9 cellular contexts compared by ENCODE assay signal in genomic region chr1:200979574-200980451, GRCh38. TPM values are rescaled to one million over a fixed set of nuclear protein-coding genes. Genes with fewer than 3 reads are reported as not detected.
DNase-seq lines count a peak whose midpoint lies in the region; ATAC-seq, FAIRE-seq and TF ChIP-seq lines count a peak whose summit lies in the region.
"Had no signal": no experiment of that assay in that cellular context is flagged by ENCODE, and none has a peak within 500 bp of the region (broad histone marks: within the 10 kb centered on the region; RNA-seq: fewer than 3 reads in every experiment).

No MANE protein-coding gene starts in this region.

- ATAC-seq in HG03378 (IDR thresholded peaks at IDR 0.05; ENCODE audit: unreplicated experiment) (no peak), HG02938 (IDR thresholded peaks at IDR 0.05; ENCODE audit: unreplicated experiment) (no peak)

- FAIRE-seq in GM12892 (lab: Jason Lieb, UNC), result peak; percentile 86

- no peak for TF ChIP-seq POLR2A in GM12892 (IDR thresholded peaks at IDR 0.05; ENCODE audit: low read depth, low read length)

- H3K4me3 Mint-ChIP-seq in activated T-cell treated with anti-CD3 and anti-CD28 coated beads, Interleukin-2, amount 50 U/mL, for 24 hours, result no peak overlapping the region
- H3K4me3 Mint-ChIP-seq: nephron had no signal

- no peaks in the 10 kb centered on the region for H3K4me1 Mint-ChIP-seq in activated T-cell treated with anti-CD3 and anti-CD28 coated beads, Interleukin-2, amount 50 U/mL, for 24 hours (ENCODE audit: low read depth)
- H3K4me1 Mint-ChIP-seq: nephron had no signal

- H3K27me3 Mint-ChIP-seq in activated T-cell treated with anti-CD3 and anti-CD28 coated beads, Interleukin-2, amount 50 U/mL, for 24 hours, result no peaks in the 10 kb centered on the region

- peak overlapping the region; percentile 66 for H3K27ac Mint-ChIP-seq in activated T-cell treated with anti-CD3 and anti-CD28 coated beads, Interleukin-2, amount 50 U/mL, for 24 hours
- H3K27ac Mint-ChIP-seq: nephron had no signal

- DNase-seq in AG08395 (ENCODE audit: low spot score) (peak; percentile 26), GM12892 (ENCODE audit: insufficient read length) (peak; percentile 76), OCI-M1 (lab: John Stamatoyannopoulos, UW) (peak; percentile 79), iPS DF 19.7 (ENCODE audit: low read depth, low spot score) (peak; percentile 20)
- peak; percentile 78 for DNase-seq in activated T-cell treated with anti-CD3 and anti-CD28 coated beads, Interleukin-2, amount 50 U/mL, for 24 hours
- peak; percentile 25 for DNase-seq in stimulated activated CD8-positive, alpha-beta memory T cell treated with anti-CD3 and anti-CD28 coated beads, Interleukin-12 subunit alpha, Interleukin-12 subunit beta, amount 100 ng/mL, for 24 hours (ENCODE audit: extremely low read depth)

- no peaks in the 10 kb centered on the region for H3K9me3 Mint-ChIP-seq in activated T-cell treated with anti-CD3 and anti-CD28 coated beads, Interleukin-2, amount 50 U/mL, for 24 hours

- H3K36me3 Mint-ChIP-seq in activated T-cell treated with anti-CD3 and anti-CD28 coated beads, Interleukin-2, amount 50 U/mL, for 24 hours (ENCODE audit: low read depth), result peaks cover 95% of the 10 kb centered on the region

RNA-seq across cellular contexts. Expression of gene KIF21B, which starts 43.7 kb away (rescaled TPM):
- polyA plus RNA-seq in GM12892 (2012; ENCODE audit: missing spikeins), result 7.1 TPM

Comparison
In these comparisons a context has a peak if more than half of its experiments do, and no peak if none do; other contexts are left out.
1. DNase-seq: peak in every context shown above with its lines; median percentile 79 in OCI-M1; 78 in activated T-cell treated with anti-CD3 and anti-CD28 coated beads, Interleukin-2, amount 50 U/mL, for 24 hours; 76 in GM12892; 26 in AG08395; 25 in stimulated activated CD8-positive, alpha-beta memory T cell treated with anti-CD3 and anti-CD28 coated beads, Interleukin-12 subunit alpha, Interleukin-12 subunit beta, amount 100 ng/mL, for 24 hours; 20 in iPS DF 19.7.